ENCODE assay signal across 8 cellular contexts in genomic region chr17:80270836-80271235, GRCh38. TPM values are rescaled to one million over a fixed set of nuclear protein-coding genes. Genes with fewer than 3 reads are reported as not detected.
A peak's percentile ranks its signal among the peaks of the same experiment; 100 is the strongest.
DNase-seq lines count a peak whose midpoint lies in the region; ATAC-seq and TF ChIP-seq lines count a peak whose summit lies in the region.

No MANE protein-coding gene starts in this region.

- peak; percentile 51 for DNase-seq in A673 (ENCODE audit: low spot score)
- peak; percentile 60 for DNase-seq in HuH-7.5 (ENCODE audit: low spot score)
- peak; percentile 59 for DNase-seq in activated CD8-positive, alpha-beta memory T cell treated with anti-CD3 and anti-CD28 coated beads, Interleukin-2, amount 10 ng/mL, durations not matched to agents 7 days and 5 days
- peak; percentile 95 for DNase-seq in iPS-NIHi7 (ENCODE audit: extremely low spot score)
- DNase-seq in NCI-H2107 (lab: John Stamatoyannopoulos, UW): no peak
- no peak for DNase-seq in CD14-positive monocyte (ENCODE audit: low spot score)

- H3K4me3 Mint-ChIP-seq in activated CD8-positive, alpha-beta memory T cell treated with anti-CD3 and anti-CD28 coated beads, Interleukin-2, amount 10 ng/mL, durations not matched to agents 7 days and 5 days: peak overlapping the region; percentile 42
- no peak overlapping the region for H3K4me3 Mint-ChIP-seq in CD14-positive monocyte

- intact Hi-C loops in A673 (cut with micrococcal nuclease; ENCODE audit: unreplicated experiment) (no loop called here), CD14-positive monocyte (cut with micrococcal nuclease) (no loop called here)

- H3K27me3 ChIP-seq in A673 (replicated peaks; ENCODE audit: insufficient read depth, low read depth, low read length, poor library complexity): no peaks in the 10 kb centered on the region

- peaks cover under 1% of the 10 kb centered on the region for H3K36me3 ChIP-seq in A673 (ENCODE audit: insufficient read depth, low read length, poor library complexity, severe bottlenecking)

- peak overlapping the region; percentile 61 for H3K27ac Mint-ChIP-seq in activated CD8-positive, alpha-beta memory T cell treated with anti-CD3 and anti-CD28 coated beads, Interleukin-2, amount 10 ng/mL, durations not matched to agents 7 days and 5 days
- H3K27ac Mint-ChIP-seq in CD14-positive monocyte: peak overlapping the region in 2 of 7 donors; percentile 57 to 74

- H3K9me3 ChIP-seq in A673 (ENCODE audit: low read depth, low read length, poor library complexity, severe bottlenecking): no peaks in the 10 kb centered on the region

- H3K36me3 Mint-ChIP-seq in activated CD8-positive, alpha-beta memory T cell treated with anti-CD3 and anti-CD28 coated beads, Interleukin-2, amount 10 ng/mL, durations not matched to agents 7 days and 5 days: peaks cover 41% of the 10 kb centered on the region
- peaks cover 34 to 53% of the 10 kb centered on the region in 2 donors for H3K36me3 Mint-ChIP-seq in CD14-positive monocyte

- BruUV-seq in A673 (replicated peaks; lab: Mats Ljungman, UMichigan): no TSS peak

- no peak overlapping the region for H3K27ac ChIP-seq in A673 (ENCODE audit: low read depth, low read length, poor library complexity, severe bottlenecking)

- H3K4me1 Mint-ChIP-seq in activated CD8-positive, alpha-beta memory T cell treated with anti-CD3 and anti-CD28 coated beads, Interleukin-2, amount 10 ng/mL, durations not matched to agents 7 days and 5 days: peaks cover 38% of the 10 kb centered on the region
- H3K4me1 Mint-ChIP-seq in CD14-positive monocyte: peaks cover 16% of the 10 kb centered on the region

- TF ChIP-seq CTCF in A673 (conservative IDR thresholded peaks at IDR 0.05; ENCODE audit: low read depth, low read length) (no peak), CD14-positive monocyte (IDR thresholded peaks at IDR 0.05) (no peak)

- H3K27me3 Mint-ChIP-seq in activated CD8-positive, alpha-beta memory T cell treated with anti-CD3 and anti-CD28 coated beads, Interleukin-2, amount 10 ng/mL, durations not matched to agents 7 days and 5 days: no peaks in the 10 kb centered on the region
- H3K27me3 Mint-ChIP-seq in CD14-positive monocyte (ENCODE audit: low read depth in 3 of 3): peaks cover 0 to 3% (median 0%) of the 10 kb centered on the region in 3 donors

- no peaks in the 10 kb centered on the region for H3K4me1 ChIP-seq in A673 (ENCODE audit: insufficient read depth, low read length, poor library complexity, severe bottlenecking)

- CTCF ChIA-PET in A673 (lab: Charles Lee): no interaction called here
- CTCF ChIA-PET in activated CD8-positive, alpha-beta memory T cell treated with anti-CD3 and anti-CD28 coated beads, Interleukin-2, amount 10 ng/mL, durations not matched to agents 7 days and 5 days (lab: Charles Lee): interaction anchor here (1.0 to 1.6 kb wide), 2 partner anchors 75 to 169 kb away, joined by 5 to 6 read pairs; partner anchors contain the start of gene GAA

- no peak overlapping the region for H3K4me3 ChIP-seq in A673 (ENCODE audit: low read depth, low read length, poor library complexity, severe bottlenecking)

- H3K9me3 Mint-ChIP-seq in activated CD8-positive, alpha-beta memory T cell treated with anti-CD3 and anti-CD28 coated beads, Interleukin-2, amount 10 ng/mL, durations not matched to agents 7 days and 5 days (ENCODE audit: low read depth): no peaks in the 10 kb centered on the region
- H3K9me3 Mint-ChIP-seq in CD14-positive monocyte: no peaks in the 10 kb centered on the region

- ATAC-seq in activated CD8-positive, alpha-beta memory T cell treated with anti-CD3 and anti-CD28 coated beads, Interleukin-2, amount 10 ng/mL, durations not matched to agents 7 days and 5 days: peak; percentile 72
- no peak for ATAC-seq in GM19463 (IDR thresholded peaks at IDR 0.05; ENCODE audit: unreplicated experiment)
- no peak for ATAC-seq in GM21737 (IDR thresholded peaks at IDR 0.05; ENCODE audit: unreplicated experiment)

- POLR2A ChIA-PET in A673 (lab: Charles Lee; ENCODE audit: low non-redundant PET): no interaction called here

RNA-seq across cellular contexts. Expression of gene RNF213, which starts 10.2 kb away (rescaled TPM):
- 78.0 and 102 TPM in 2 replicates for total RNA-seq in A673 (2021)
- total RNA-seq in activated CD8-positive, alpha-beta memory T cell treated with anti-CD3 and anti-CD28 coated beads, Interleukin-2, amount 10 ng/mL, durations not matched to agents 7 days and 5 days: 1,000 to 10,000 TPM in 1 of 2 experiments, 100 to 1,000 TPM in 1; 597 to 1,208 TPM
- 10 to 100 TPM; 10.3 to 18.1 TPM for polyA plus RNA-seq in CD14-positive monocyte

RNA-seq across cellular contexts. Expression of gene SLC26A11, which starts 50.6 kb away (rescaled TPM):
- 23.5 and 23.6 TPM in 2 replicates for total RNA-seq in A673 (2021)
- 1 to 10 TPM; 4.3 to 8.6 TPM for total RNA-seq in activated CD8-positive, alpha-beta memory T cell treated with anti-CD3 and anti-CD28 coated beads, Interleukin-2, amount 10 ng/mL, durations not matched to agents 7 days and 5 days
- 1 to 10 TPM; 1.8 to 2.6 TPM for polyA plus RNA-seq in CD14-positive monocyte

RNA-seq across cellular contexts. Expression of gene SGSH, which starts 50.7 kb away (rescaled TPM):
- 32.8 and 33.4 TPM in 2 replicates for total RNA-seq in A673 (2021)
- 10 to 100 TPM; 15.4 to 22.1 TPM for total RNA-seq in activated CD8-positive, alpha-beta memory T cell treated with anti-CD3 and anti-CD28 coated beads, Interleukin-2, amount 10 ng/mL, durations not matched to agents 7 days and 5 days
- polyA plus RNA-seq in CD14-positive monocyte: 10 to 100 TPM; 21.1 to 31.3 TPM

Comparison
In these comparisons a context has a peak if more than half of its experiments do, and no peak if none do; other contexts are left out.
1. DNase-seq: peak in A673 (single experiment), HuH-7.5 (single experiment), activated CD8-positive, alpha-beta memory T cell treated with anti-CD3 and anti-CD28 coated beads, Interleukin-2, amount 10 ng/mL, durations not matched to agents 7 days and 5 days (single experiment) and iPS-NIHi7 (single experiment); none in NCI-H2107 (single experiment) and CD14-positive monocyte (single experiment).